ENCODE assay signal across 8 cellular contexts in the genomic region with DNA sequence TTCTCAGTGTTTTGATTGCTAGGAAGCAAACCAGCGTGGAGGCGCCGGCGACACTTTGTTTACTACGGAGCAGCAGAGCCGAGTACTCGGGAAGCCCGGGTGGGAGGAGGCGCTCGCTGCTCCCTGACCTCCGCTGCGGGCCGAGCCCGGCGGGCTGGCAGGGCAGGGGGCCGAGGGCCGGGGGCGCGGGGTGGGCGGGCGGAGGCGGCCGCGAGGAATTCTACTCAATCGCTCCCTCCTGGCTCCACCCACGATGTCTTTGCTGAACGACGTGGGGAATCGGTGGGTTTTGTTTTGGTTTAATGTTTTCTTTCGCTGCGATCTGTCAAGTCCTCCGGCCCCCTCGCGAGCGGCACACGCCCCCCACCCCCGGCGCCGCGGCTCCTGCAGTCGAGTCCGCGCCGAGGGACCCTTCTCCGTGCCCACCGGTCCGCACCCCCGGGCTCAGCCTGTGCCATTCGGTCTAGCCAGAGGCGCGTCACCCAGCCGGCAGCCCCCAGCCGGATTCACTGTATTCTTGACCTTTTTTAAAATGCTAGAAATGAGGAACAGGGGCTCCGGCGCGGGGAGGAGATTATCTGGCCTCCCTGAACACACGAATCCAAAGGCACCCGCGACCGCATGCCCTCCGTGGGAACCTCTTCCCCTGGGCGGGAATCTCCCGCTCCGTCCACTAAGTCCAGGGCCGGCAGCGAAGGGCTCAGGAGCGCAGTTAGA. TPM values are rescaled to one million over a fixed set of nuclear protein-coding genes. Genes with fewer than 3 reads are reported as not detected.
DNase-seq lines count a peak whose midpoint lies in the region; ATAC-seq and TF ChIP-seq lines count a peak whose summit lies in the region.

No MANE protein-coding gene starts in this region.

- H3K4me2 ChIP-seq in smooth muscle cell, result peak overlapping the region; percentile 99

- peak overlapping the region; percentile 49 for H3K27ac ChIP-seq in RWPE2 (ENCODE audit: poor library complexity, severe bottlenecking)
- peak overlapping the region; percentile 53 for H3K27ac ChIP-seq in brain microvascular endothelial cell
- H3K27ac ChIP-seq in smooth muscle cell (ENCODE audit: low read depth), result peak overlapping the region; percentile 31

- peak overlapping the region; percentile 95 for H3K4me3 ChIP-seq in RWPE2 (ENCODE audit: severe bottlenecking)
- H3K4me3 ChIP-seq in brain microvascular endothelial cell (ENCODE audit: low read depth, low read length), result peak overlapping the region; percentile 60
- H3K4me3 ChIP-seq in smooth muscle cell, result peak overlapping the region; percentile 97

- peak overlapping the region; percentile 99 for H2AFZ ChIP-seq in smooth muscle cell (ENCODE audit: low read depth)

- peak; percentile 22 for DNase-seq in NCI-H1105 treated with DMSO at 0.1 percent for 48 hours (lab: John Stamatoyannopoulos, UW)
- DNase-seq in NCI-H1105 (lab: John Stamatoyannopoulos, UW), result no peak
- DNase-seq in RWPE2 (ENCODE audit: low spot score), result no peak
- no peak for DNase-seq in brain microvascular endothelial cell
- peak; percentile 87 for DNase-seq in islet precursor cell
- peak; percentile 64 for DNase-seq in smooth muscle cell (lab: John Stamatoyannopoulos, UW; ENCODE audit: unreplicated experiment)

- H4K20me1 ChIP-seq in smooth muscle cell (ENCODE audit: low read depth), result peaks cover 13% of the 10 kb centered on the region

- in situ Hi-C loops in brain microvascular endothelial cell (cut with HindIII; ENCODE audit: low pct_ligation_motif_present, low sequenced_read_pairs), result no loop called here

- under 1% methylated on average over 58 of the region's 67 CpGs for WGBS in smooth muscle cell (ENCODE audit: low lambda C conversion rate)

- TF ChIP-seq CTCF in RWPE2 (IDR thresholded peaks at IDR 0.05; ENCODE audit: poor library complexity, severe bottlenecking) (no peak), brain microvascular endothelial cell (IDR thresholded peaks at IDR 0.05; ENCODE audit: low read depth, low read length, missing control alignments) (no peak), smooth muscle cell (IDR thresholded peaks at IDR 0.05; ENCODE audit: borderline replicate concordance, insufficient read depth, poor library complexity, severe bottlenecking) (no peak)

- peaks cover 34% of the 10 kb centered on the region for H3K79me2 ChIP-seq in smooth muscle cell (ENCODE audit: low read depth)

- no peaks in the 10 kb centered on the region for H3K36me3 ChIP-seq in RWPE2 (ENCODE audit: low read depth)
- H3K36me3 ChIP-seq in brain microvascular endothelial cell (replicated peaks), result no peaks in the 10 kb centered on the region
- no peaks in the 10 kb centered on the region for H3K36me3 ChIP-seq in smooth muscle cell (ENCODE audit: low read depth)

- H3K9me3 ChIP-seq in RWPE2 (ENCODE audit: severe bottlenecking) (no peaks in the 10 kb centered on the region), smooth muscle cell (replicated peaks; ENCODE audit: low read depth) (no peaks in the 10 kb centered on the region)

- H3K4me1 ChIP-seq in RWPE2 (ENCODE audit: insufficient read depth, poor library complexity, severe bottlenecking) (peaks cover 19% of the 10 kb centered on the region), smooth muscle cell (ENCODE audit: low read depth) (peaks cover 28% of the 10 kb centered on the region)

- H3K27me3 ChIP-seq in RWPE2 (ENCODE audit: insufficient read depth, poor library complexity, severe bottlenecking) (no peaks in the 10 kb centered on the region), brain microvascular endothelial cell (replicated peaks) (no peaks in the 10 kb centered on the region), smooth muscle cell (ENCODE audit: low read depth) (no peaks in the 10 kb centered on the region)

- peak overlapping the region; percentile 79 for H3K9ac ChIP-seq in smooth muscle cell (ENCODE audit: low read depth)

- ATAC-seq in HG02642 (IDR thresholded peaks at IDR 0.05; ENCODE audit: poor library complexity, unreplicated experiment), result peak; percentile 21
- peak; percentile 17; the same call in 2 of the 3 replicates for ATAC-seq in RWPE2 (ENCODE audit: low read depth)
- no peak for ATAC-seq in HG03439 (IDR thresholded peaks at IDR 0.05; ENCODE audit: unreplicated experiment)

- no peaks in the 10 kb centered on the region for H3F3A ChIP-seq in smooth muscle cell (ENCODE audit: low read depth)

RNA-seq across cellular contexts. Expression of a gene that starts 0.6 kb away (rescaled TPM):
- total RNA-seq in smooth muscle cell, result 19.9 and 20.1 TPM in 2 replicates
- 17.0 and 17.7 TPM in 2 replicates for polyA plus RNA-seq in smooth muscle cell

Comparison
In these comparisons a context has a peak if more than half of its experiments do, and no peak if none do; other contexts are left out.
1. DNase-seq: peak in NCI-H1105 treated with DMSO at 0.1 percent for 48 hours (single experiment), islet precursor cell (single experiment) and smooth muscle cell (single experiment); none in NCI-H1105 (single experiment), RWPE2 (single experiment) and brain microvascular endothelial cell (single experiment).
2. Peak in every context shown above with its lines, with median percentiles within 50 percentile points of each other: H3K27ac ChIP-seq and H3K4me3 ChIP-seq.